ENCODE assay signal across 22 cellular contexts in the genomic region with DNA sequence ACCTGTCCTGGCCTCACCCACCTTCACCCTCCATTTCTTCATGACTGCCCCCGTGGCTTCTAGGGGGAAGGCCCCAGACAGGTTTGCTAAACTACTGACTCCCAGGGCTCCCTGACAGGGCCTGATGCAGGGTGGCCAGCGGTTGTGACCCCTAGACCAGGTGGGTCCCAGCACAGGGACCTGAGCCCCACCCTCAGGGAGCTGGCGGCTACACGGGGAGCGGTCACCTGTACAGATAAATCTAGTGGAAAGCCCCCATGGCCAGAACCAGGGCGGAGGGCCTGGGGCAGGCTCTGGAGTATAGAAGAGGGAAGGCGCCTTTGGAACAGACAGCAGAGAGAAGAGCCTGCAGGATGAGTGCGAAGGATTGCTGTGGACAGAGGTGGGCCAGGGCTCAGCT.
"Had no signal": no experiment of that assay in that cellular context is flagged by ENCODE, and none has a peak within 500 bp of the region (broad histone marks: within the 10 kb centered on the region; RNA-seq: fewer than 3 reads in every experiment).

No MANE protein-coding gene starts in this region.

- H3K36me3 ChIP-seq: heart right ventricle, pancreas, right atrium auricular region, tibial nerve had no signal

- H3K27ac Mint-ChIP-seq: activated CD8-positive, alpha-beta T cell treated with anti-CD3 and anti-CD28 coated beads, Interleukin-2, amount 10 ng/mL, durations not matched to agents 7 days and 5 days; activated naive CD8-positive, alpha-beta T cell treated with anti-CD3 and anti-CD28 coated beads, Interleukin-2, amount 10 ng/mL, durations not matched to agents 7 days and 5 days; activated T-helper 2 cell treated with anti-CD3 and anti-CD28 coated beads, Interferon-gamma antibody, Interleukin-2, Interleukin-4, amounts not matched to agents 10 μg/mL and 5 μg/mL and 100 μg/mL, durations not matched to agents 14 hours and 24 hours and 36 hours; stimulated activated effector memory CD8-positive, alpha-beta T cell treated with anti-CD3 and anti-CD28 coated beads, Interleukin-12 subunit alpha, Interleukin-12 subunit beta, amount 100 ng/mL, for 72 hours; T-cell; T-helper 2 cell treated with Interferon-gamma antibody and Interleukin-4, amounts not matched to agents 5 μg/mL and 100 μg/mL, for 36 hours had no signal

- H3K4me3 ChIP-seq: heart right ventricle, lung, pancreas, psoas muscle, right atrium auricular region, tibial nerve had no signal

- H3K27ac ChIP-seq: heart right ventricle, pancreas, psoas muscle, right atrium auricular region, tibial nerve, VCaP had no signal

- DNase-seq: activated CD4-positive, alpha-beta T cell treated with anti-CD3 and anti-CD28 coated beads, Interleukin-2, amount 50 U/mL, for 1 hour; activated CD8-positive, alpha-beta T cell treated with anti-CD3 and anti-CD28 coated beads, Interleukin-2, amount 10 ng/mL, durations not matched to agents 7 days and 5 days; activated naive CD4-positive, alpha-beta T cell; activated naive CD8-positive, alpha-beta T cell treated with anti-CD3 and anti-CD28 coated beads, Interleukin-2, amount 10 ng/mL, durations not matched to agents 7 days and 5 days; activated T-cell treated with anti-CD3 and anti-CD28 coated beads, Interleukin-2, amount 50 U/mL, for 1 hour; amygdala; cortex of kidney; heart right ventricle; naive thymus-derived CD8-positive, alpha-beta T cell; psoas muscle; stimulated activated CD4-positive, alpha-beta T cell treated with anti-CD3 and anti-CD28 coated beads, Interleukin-2, amount 100 ng/mL, for 24 hours; stimulated activated naive CD8-positive, alpha-beta T cell treated with anti-CD3 and anti-CD28 coated beads, Interleukin-15, amount 100 ng/mL, for 72 hours; T-cell had no signal

- ATAC-seq: activated CD4-positive, CD25-positive, alpha-beta regulatory T cell treated with anti-CD3 and anti-CD28 coated beads, Interleukin-2, amount 50 U/mL, for 24 hours; activated CD8-positive, alpha-beta T cell treated with anti-CD3 and anti-CD28 coated beads, Interleukin-2, amount 10 ng/mL, durations not matched to agents 7 days and 5 days; stimulated activated effector memory CD8-positive, alpha-beta T cell treated with anti-CD3 and anti-CD28 coated beads, Interleukin-12 subunit alpha, Interleukin-12 subunit beta, amount 100 ng/mL, for 72 hours; stimulated activated naive CD8-positive, alpha-beta T cell treated with anti-CD3 and anti-CD28 coated beads, Interleukin-15, amount 100 ng/mL, for 72 hours had no signal

- H3K4me3 Mint-ChIP-seq: activated CD8-positive, alpha-beta T cell treated with anti-CD3 and anti-CD28 coated beads, Interleukin-2, amount 10 ng/mL, durations not matched to agents 7 days and 5 days; activated naive CD8-positive, alpha-beta T cell treated with anti-CD3 and anti-CD28 coated beads, Interleukin-2, amount 10 ng/mL, durations not matched to agents 7 days and 5 days; naive thymus-derived CD8-positive, alpha-beta T cell; stimulated activated effector memory CD8-positive, alpha-beta T cell treated with anti-CD3 and anti-CD28 coated beads, Interleukin-12 subunit alpha, Interleukin-12 subunit beta, amount 100 ng/mL, for 72 hours; stimulated activated naive CD8-positive, alpha-beta T cell treated with anti-CD3 and anti-CD28 coated beads, Interleukin-15, amount 100 ng/mL, for 72 hours; T-cell; T-helper 2 cell treated with Interferon-gamma antibody and Interleukin-4, amounts not matched to agents 5 μg/mL and 100 μg/mL, for 36 hours had no signal

- H3K9me3 ChIP-seq: heart right ventricle, pancreas, psoas muscle, right atrium auricular region, tibial nerve had no signal

- H3K27me3 Mint-ChIP-seq: activated naive CD8-positive, alpha-beta T cell treated with anti-CD3 and anti-CD28 coated beads, Interleukin-2, amount 10 ng/mL, durations not matched to agents 7 days and 5 days; naive thymus-derived CD8-positive, alpha-beta T cell; stimulated activated naive CD8-positive, alpha-beta T cell treated with anti-CD3 and anti-CD28 coated beads, Interleukin-15, amount 100 ng/mL, for 72 hours; T-cell had no signal

- H3K9me3 Mint-ChIP-seq: activated naive CD8-positive, alpha-beta T cell treated with anti-CD3 and anti-CD28 coated beads, Interleukin-2, amount 10 ng/mL, durations not matched to agents 7 days and 5 days; activated T-helper 2 cell treated with anti-CD3 and anti-CD28 coated beads, Interferon-gamma antibody, Interleukin-2, Interleukin-4, amounts not matched to agents 10 μg/mL and 5 μg/mL and 100 μg/mL, durations not matched to agents 14 hours and 24 hours and 36 hours; stimulated activated effector memory CD8-positive, alpha-beta T cell treated with anti-CD3 and anti-CD28 coated beads, Interleukin-12 subunit alpha, Interleukin-12 subunit beta, amount 100 ng/mL, for 72 hours; stimulated activated naive CD8-positive, alpha-beta T cell treated with anti-CD3 and anti-CD28 coated beads, Interleukin-15, amount 100 ng/mL, for 72 hours; T-cell; T-helper 2 cell treated with Interferon-gamma antibody and Interleukin-4, amounts not matched to agents 5 μg/mL and 100 μg/mL, for 36 hours had no signal

- H3K27me3 ChIP-seq: heart right ventricle, pancreas, right atrium auricular region, tibial nerve had no signal

- H3K36me3 Mint-ChIP-seq: naive thymus-derived CD8-positive, alpha-beta T cell; T-cell had no signal

- H3K4me1 ChIP-seq: pancreas, psoas muscle had no signal
